Comparison of ENCODE assay signal across 1 cellular context in the genomic region with DNA sequence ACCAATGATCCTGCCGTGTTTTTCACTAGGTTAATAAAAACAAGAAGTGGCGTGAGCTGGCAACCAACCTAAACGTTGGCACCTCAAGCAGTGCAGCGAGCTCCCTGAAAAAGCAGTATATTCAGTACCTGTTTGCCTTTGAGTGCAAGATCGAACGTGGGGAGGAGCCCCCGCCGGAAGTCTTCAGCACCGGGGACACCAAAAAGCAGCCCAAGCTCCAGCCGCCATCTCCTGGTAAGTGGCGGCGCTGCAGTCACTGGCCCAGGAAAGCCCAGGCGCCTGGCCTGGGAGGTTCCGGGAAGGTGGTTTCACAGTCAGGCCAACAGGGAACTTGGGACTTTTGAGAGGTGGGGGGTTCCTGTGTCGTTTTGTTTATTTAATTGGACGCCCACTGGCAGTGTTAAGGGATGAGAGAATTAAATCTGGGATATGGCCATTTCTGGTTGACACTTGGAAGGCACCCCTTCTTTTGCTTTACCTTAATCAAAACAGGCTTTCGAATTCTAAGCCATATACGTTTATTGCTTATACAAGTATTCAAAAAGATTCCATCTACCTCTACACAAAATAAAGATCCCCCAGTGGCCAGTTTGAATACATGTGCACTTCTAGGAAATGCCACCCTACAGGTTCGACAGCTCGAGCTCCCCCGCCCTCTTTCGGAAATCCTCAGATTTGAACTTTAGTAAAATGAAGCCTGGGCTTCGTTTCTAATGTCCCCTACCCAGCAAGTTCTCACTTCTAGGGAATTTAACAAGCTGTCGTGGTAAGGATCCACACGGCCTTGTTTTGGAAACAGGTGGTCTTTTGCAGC.
A peak's percentile ranks its signal among the peaks of the same experiment; 100 is the strongest.
TF ChIP-seq lines count a peak whose summit lies in the region.

No MANE protein-coding gene starts in this region.

TF ChIP-seq in HepG2, 621 proteins besides CTCF, POLR2A, EP300 and RAD21 (continued from another document and continues in another):
- TF ChIP-seq, protein P1, sequence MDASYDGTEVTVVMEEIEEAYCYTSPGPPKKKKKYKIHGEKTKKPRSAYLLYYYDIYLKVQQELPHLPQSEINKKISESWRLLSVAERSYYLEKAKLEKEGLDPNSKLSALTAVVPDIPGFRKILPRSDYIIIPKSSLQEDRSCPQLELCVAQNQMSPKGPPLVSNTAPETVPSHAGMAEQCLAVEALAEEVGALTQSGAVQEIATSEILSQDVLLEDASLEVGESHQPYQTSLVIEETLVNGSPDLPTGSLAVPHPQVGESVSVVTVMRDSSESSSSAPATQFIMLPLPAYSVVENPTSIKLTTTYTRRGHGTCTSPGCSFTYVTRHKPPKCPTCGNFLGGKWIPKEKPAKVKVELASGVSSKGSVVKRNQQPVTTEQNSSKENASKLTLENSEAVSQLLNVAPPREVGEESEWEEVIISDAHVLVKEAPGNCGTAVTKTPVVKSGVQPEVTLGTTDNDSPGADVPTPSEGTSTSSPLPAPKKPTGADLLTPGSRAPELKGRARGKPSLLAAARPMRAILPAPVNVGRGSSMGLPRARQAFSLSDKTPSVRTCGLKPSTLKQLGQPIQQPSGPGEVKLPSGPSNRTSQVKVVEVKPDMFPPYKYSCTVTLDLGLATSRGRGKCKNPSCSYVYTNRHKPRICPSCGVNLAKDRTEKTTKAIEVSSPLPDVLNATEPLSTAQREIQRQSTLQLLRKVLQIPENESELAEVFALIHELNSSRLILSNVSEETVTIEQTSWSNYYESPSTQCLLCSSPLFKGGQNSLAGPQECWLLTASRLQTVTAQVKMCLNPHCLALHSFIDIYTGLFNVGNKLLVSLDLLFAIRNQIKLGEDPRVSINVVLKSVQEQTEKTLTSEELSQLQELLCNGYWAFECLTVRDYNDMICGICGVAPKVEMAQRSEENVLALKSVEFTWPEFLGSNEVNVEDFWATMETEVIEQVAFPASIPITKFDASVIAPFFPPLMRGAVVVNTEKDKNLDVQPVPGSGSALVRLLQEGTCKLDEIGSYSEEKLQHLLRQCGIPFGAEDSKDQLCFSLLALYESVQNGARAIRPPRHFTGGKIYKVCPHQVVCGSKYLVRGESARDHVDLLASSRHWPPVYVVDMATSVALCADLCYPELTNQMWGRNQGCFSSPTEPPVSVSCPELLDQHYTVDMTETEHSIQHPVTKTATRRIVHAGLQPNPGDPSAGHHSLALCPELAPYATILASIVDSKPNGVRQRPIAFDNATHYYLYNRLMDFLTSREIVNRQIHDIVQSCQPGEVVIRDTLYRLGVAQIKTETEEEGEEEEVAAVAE (CRISPR knock-in tag; IDR thresholded peaks at IDR 0.05; ENCODE audit: borderline replicate concordance) = no peak
- TF ChIP-seq, protein P2, sequence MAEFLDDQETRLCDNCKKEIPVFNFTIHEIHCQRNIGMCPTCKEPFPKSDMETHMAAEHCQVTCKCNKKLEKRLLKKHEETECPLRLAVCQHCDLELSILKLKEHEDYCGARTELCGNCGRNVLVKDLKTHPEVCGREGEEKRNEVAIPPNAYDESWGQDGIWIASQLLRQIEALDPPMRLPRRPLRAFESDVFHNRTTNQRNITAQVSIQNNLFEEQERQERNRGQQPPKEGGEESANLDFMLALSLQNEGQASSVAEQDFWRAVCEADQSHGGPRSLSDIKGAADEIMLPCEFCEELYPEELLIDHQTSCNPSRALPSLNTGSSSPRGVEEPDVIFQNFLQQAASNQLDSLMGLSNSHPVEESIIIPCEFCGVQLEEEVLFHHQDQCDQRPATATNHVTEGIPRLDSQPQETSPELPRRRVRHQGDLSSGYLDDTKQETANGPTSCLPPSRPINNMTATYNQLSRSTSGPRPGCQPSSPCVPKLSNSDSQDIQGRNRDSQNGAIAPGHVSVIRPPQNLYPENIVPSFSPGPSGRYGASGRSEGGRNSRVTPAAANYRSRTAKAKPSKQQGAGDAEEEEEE (CRISPR knock-in tag; IDR thresholded peaks at IDR 0.05; ENCODE audit: borderline replicate concordance) = no peak
- TF ChIP-seq, protein P3, sequence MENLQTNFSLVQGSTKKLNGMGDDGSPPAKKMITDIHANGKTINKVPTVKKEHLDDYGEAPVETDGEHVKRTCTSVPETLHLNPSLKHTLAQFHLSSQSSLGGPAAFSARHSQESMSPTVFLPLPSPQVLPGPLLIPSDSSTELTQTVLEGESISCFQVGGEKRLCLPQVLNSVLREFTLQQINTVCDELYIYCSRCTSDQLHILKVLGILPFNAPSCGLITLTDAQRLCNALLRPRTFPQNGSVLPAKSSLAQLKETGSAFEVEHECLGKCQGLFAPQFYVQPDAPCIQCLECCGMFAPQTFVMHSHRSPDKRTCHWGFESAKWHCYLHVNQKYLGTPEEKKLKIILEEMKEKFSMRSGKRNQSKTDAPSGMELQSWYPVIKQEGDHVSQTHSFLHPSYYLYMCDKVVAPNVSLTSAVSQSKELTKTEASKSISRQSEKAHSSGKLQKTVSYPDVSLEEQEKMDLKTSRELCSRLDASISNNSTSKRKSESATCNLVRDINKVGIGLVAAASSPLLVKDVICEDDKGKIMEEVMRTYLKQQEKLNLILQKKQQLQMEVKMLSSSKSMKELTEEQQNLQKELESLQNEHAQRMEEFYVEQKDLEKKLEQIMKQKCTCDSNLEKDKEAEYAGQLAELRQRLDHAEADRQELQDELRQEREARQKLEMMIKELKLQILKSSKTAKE (CRISPR knock-in tag; IDR thresholded peaks at IDR 0.05; ENCODE audit: borderline replicate concordance) = no peak
- TF ChIP-seq ZZZ3 (CRISPR knock-in tag; IDR thresholded peaks at IDR 0.05; ENCODE audit: borderline replicate concordance) (no peak), NR3C1 (CRISPR knock-in tag; IDR thresholded peaks at IDR 0.05) (no peak), PPARG (CRISPR knock-in tag; conservative IDR thresholded peaks at IDR 0.05) (no peak), SKI (IDR thresholded peaks at IDR 0.05; ENCODE audit: partially characterized antibody) (no peak), ZKSCAN1 (IDR thresholded peaks at IDR 0.05; ENCODE audit: low read length) (no peak), ZNF317 (CRISPR knock-in tag; IDR thresholded peaks at IDR 0.05) (peak; percentile 80), ZNF652 (CRISPR knock-in tag; IDR thresholded peaks at IDR 0.05; ENCODE audit: borderline replicate concordance, low read depth) (no peak), ZNF138 (CRISPR knock-in tag; IDR thresholded peaks at IDR 0.05; ENCODE audit: low read depth) (no peak), GTF2F1 (IDR thresholded peaks at IDR 0.05; ENCODE audit: low read length) (no peak), KDM6A (CRISPR knock-in tag; IDR thresholded peaks at IDR 0.05; ENCODE audit: low read depth) (no peak), BCL6 (CRISPR knock-in tag; IDR thresholded peaks at IDR 0.05) (no peak), GATAD2A (CRISPR knock-in tag; IDR thresholded peaks at IDR 0.05) (peak; percentile 29; the same call in 1 of the 2 replicates), ETV5 (CRISPR knock-in tag; IDR thresholded peaks at IDR 0.05; ENCODE audit: borderline replicate concordance) (peak; percentile 95), SRY (CRISPR knock-in tag; IDR thresholded peaks at IDR 0.05) (no peak), REXO4 (CRISPR knock-in tag; IDR thresholded peaks at IDR 0.05; ENCODE audit: borderline replicate concordance) (no peak), JUND (CRISPR knock-in tag; IDR thresholded peaks at IDR 0.05) (no peak), ZNF230 (CRISPR knock-in tag; IDR thresholded peaks at IDR 0.05) (no peak), ZSCAN22 (CRISPR knock-in tag; IDR thresholded peaks at IDR 0.05) (no peak), MEIS2 (CRISPR knock-in tag; IDR thresholded peaks at IDR 0.05) (peak; percentile 75), ESRRA (CRISPR knock-in tag; IDR thresholded peaks at IDR 0.05; ENCODE audit: low read depth) (no peak), MYNN (CRISPR knock-in tag; IDR thresholded peaks at IDR 0.05; ENCODE audit: low read depth) (no peak)
- TF ChIP-seq, protein P4, sequence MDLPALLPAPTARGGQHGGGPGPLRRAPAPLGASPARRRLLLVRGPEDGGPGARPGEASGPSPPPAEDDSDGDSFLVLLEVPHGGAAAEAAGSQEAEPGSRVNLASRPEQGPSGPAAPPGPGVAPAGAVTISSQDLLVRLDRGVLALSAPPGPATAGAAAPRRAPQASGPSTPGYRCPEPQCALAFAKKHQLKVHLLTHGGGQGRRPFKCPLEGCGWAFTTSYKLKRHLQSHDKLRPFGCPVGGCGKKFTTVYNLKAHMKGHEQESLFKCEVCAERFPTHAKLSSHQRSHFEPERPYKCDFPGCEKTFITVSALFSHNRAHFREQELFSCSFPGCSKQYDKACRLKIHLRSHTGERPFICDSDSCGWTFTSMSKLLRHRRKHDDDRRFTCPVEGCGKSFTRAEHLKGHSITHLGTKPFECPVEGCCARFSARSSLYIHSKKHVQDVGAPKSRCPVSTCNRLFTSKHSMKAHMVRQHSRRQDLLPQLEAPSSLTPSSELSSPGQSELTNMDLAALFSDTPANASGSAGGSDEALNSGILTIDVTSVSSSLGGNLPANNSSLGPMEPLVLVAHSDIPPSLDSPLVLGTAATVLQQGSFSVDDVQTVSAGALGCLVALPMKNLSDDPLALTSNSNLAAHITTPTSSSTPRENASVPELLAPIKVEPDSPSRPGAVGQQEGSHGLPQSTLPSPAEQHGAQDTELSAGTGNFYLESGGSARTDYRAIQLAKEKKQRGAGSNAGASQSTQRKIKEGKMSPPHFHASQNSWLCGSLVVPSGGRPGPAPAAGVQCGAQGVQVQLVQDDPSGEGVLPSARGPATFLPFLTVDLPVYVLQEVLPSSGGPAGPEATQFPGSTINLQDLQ (CRISPR knock-in tag; IDR thresholded peaks at IDR 0.05) = no peak
- TF ChIP-seq, protein P5, sequence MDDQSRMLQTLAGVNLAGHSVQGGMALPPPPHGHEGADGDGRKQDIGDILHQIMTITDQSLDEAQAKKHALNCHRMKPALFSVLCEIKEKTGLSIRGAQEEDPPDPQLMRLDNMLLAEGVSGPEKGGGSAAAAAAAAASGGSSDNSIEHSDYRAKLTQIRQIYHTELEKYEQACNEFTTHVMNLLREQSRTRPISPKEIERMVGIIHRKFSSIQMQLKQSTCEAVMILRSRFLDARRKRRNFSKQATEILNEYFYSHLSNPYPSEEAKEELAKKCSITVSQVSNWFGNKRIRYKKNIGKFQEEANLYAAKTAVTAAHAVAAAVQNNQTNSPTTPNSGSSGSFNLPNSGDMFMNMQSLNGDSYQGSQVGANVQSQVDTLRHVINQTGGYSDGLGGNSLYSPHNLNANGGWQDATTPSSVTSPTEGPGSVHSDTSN (CRISPR knock-in tag; IDR thresholded peaks at IDR 0.05; ENCODE audit: borderline replicate concordance) = no peak
- TF ChIP-seq, protein P6, sequence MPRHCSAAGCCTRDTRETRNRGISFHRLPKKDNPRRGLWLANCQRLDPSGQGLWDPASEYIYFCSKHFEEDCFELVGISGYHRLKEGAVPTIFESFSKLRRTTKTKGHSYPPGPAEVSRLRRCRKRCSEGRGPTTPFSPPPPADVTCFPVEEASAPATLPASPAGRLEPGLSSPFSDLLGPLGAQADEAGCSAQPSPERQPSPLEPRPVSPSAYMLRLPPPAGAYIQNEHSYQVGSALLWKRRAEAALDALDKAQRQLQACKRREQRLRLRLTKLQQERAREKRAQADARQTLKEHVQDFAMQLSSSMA (CRISPR knock-in tag; IDR thresholded peaks at IDR 0.05) = no peak
- TF ChIP-seq, protein P7, sequence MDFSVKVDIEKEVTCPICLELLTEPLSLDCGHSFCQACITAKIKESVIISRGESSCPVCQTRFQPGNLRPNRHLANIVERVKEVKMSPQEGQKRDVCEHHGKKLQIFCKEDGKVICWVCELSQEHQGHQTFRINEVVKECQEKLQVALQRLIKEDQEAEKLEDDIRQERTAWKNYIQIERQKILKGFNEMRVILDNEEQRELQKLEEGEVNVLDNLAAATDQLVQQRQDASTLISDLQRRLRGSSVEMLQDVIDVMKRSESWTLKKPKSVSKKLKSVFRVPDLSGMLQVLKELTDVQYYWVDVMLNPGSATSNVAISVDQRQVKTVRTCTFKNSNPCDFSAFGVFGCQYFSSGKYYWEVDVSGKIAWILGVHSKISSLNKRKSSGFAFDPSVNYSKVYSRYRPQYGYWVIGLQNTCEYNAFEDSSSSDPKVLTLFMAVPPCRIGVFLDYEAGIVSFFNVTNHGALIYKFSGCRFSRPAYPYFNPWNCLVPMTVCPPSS (IDR thresholded peaks at IDR 0.05) = no peak
- TF ChIP-seq, protein P8, sequence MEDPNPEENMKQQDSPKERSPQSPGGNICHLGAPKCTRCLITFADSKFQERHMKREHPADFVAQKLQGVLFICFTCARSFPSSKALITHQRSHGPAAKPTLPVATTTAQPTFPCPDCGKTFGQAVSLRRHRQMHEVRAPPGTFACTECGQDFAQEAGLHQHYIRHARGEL (CRISPR knock-in tag; IDR thresholded peaks at IDR 0.05) = no peak
- TF ChIP-seq, protein P9, sequence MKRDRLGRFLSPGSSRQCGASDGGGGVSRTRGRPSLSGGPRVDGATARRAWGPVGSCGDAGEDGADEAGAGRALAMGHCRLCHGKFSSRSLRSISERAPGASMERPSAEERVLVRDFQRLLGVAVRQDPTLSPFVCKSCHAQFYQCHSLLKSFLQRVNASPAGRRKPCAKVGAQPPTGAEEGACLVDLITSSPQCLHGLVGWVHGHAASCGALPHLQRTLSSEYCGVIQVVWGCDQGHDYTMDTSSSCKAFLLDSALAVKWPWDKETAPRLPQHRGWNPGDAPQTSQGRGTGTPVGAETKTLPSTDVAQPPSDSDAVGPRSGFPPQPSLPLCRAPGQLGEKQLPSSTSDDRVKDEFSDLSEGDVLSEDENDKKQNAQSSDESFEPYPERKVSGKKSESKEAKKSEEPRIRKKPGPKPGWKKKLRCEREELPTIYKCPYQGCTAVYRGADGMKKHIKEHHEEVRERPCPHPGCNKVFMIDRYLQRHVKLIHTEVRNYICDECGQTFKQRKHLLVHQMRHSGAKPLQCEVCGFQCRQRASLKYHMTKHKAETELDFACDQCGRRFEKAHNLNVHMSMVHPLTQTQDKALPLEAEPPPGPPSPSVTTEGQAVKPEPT (CRISPR knock-in tag; IDR thresholded peaks at IDR 0.05; ENCODE audit: low read depth) = no peak
